Comparison of ENCODE assay signal across 21 cellular contexts in genomic region chr3:37130984-37131975, GRCh38. TPM values are rescaled to one million over a fixed set of nuclear protein-coding genes. Genes with fewer than 3 reads are reported as not detected.
DNase-seq lines count a peak whose midpoint lies in the region; ATAC-seq and TF ChIP-seq lines count a peak whose summit lies in the region.
"Had no signal": no experiment of that assay in that cellular context is flagged by ENCODE, and none has a peak within 500 bp of the region (broad histone marks: within the 10 kb centered on the region; RNA-seq: fewer than 3 reads in every experiment).

No MANE protein-coding gene starts in this region.

- peak overlapping the region; percentile 82 for H3K27ac ChIP-seq in cardiac muscle cell
- peak overlapping the region; percentile 74 for H3K27ac ChIP-seq in ectodermal cell (ENCODE audit: insufficient read depth, low read depth, low read length, poor library complexity, severe bottlenecking)
- H3K27ac ChIP-seq in transverse colon, result peak overlapping the region; percentile 71 to 87 (median 80)
- H3K27ac ChIP-seq in gastrocnemius medialis, result peak overlapping the region in 1 of 4 donors; percentile 2
- H3K27ac ChIP-seq: HL-60 had no signal

- ATAC-seq in Right ventricle myocardium inferior (no peak), gastrocnemius medialis (no peak)

- 81 to 85% methylated on average over 5 of the region's 5 CpGs for WGBS in ectodermal cell, 2 experiments
- WGBS in transverse colon (ENCODE audit: low coverage in 1 of 2), 2 donors, result 47 to 48% methylated on average over 4 to 5 of the region's 5 CpGs

- no peaks in the 10 kb centered on the region for H3K36me3 ChIP-seq in cardiac muscle cell
- no peaks in the 10 kb centered on the region for H3K36me3 ChIP-seq in ectodermal cell (ENCODE audit: control insufficient read depth, insufficient read depth, low read length)
- no peaks in the 10 kb centered on the region for H3K36me3 ChIP-seq in transverse colon
- no peaks in the 10 kb centered on the region for H3K36me3 ChIP-seq in gastrocnemius medialis
- H3K36me3 ChIP-seq: sigmoid colon had no signal

- H3K27me3 Mint-ChIP-seq in mesothelial cell of epicardium (ENCODE audit: low read depth), result no peaks in the 10 kb centered on the region
- H3K27me3 Mint-ChIP-seq: naive B cell had no signal

- in situ Hi-C loops in transverse colon (cut with MboI; ENCODE audit: low pct_ligation_motif_present in 1 of 4, low pct_unique_long_range_greater_than_20kb in 1 of 4, low sequenced_read_pairs in 3 of 4) (no loop called here), gastrocnemius medialis (cut with MboI; ENCODE audit: low sequenced_read_pairs in 4 of 4) (no loop called here)

- H3K4me1 Mint-ChIP-seq in mesothelial cell of epicardium, result peaks cover 11% of the 10 kb centered on the region

- H3K27me3 ChIP-seq in cardiac muscle cell (no peaks in the 10 kb centered on the region), ectodermal cell (ENCODE audit: control insufficient read depth, insufficient read depth, low read length, poor library complexity, severe bottlenecking) (no peaks in the 10 kb centered on the region), transverse colon (no peaks in the 10 kb centered on the region), gastrocnemius medialis (no peaks in the 10 kb centered on the region)
- H3K27me3 ChIP-seq: sigmoid colon had no signal

- H3K4me3 Mint-ChIP-seq in mesothelial cell of epicardium, result no peak overlapping the region
- H3K4me3 Mint-ChIP-seq: naive B cell had no signal

- H3K9me3 ChIP-seq in cardiac muscle cell (ENCODE audit: low read depth) (no peaks in the 10 kb centered on the region), ectodermal cell (ENCODE audit: control insufficient read depth, low read length) (no peaks in the 10 kb centered on the region), transverse colon (no peaks in the 10 kb centered on the region), gastrocnemius medialis (no peaks in the 10 kb centered on the region)
- H3K9me3 ChIP-seq: sigmoid colon had no signal

- no peak overlapping the region for H3K4me3 ChIP-seq in cardiac muscle cell
- H3K4me3 ChIP-seq in ectodermal cell (ENCODE audit: insufficient read depth, low read depth, low read length), result no peak overlapping the region
- H3K4me3 ChIP-seq in transverse colon, result no peak overlapping the region
- H3K4me3 ChIP-seq in gastrocnemius medialis, result no peak overlapping the region
- H3K4me3 ChIP-seq: sigmoid colon had no signal

- TF ChIP-seq EP300 in transverse colon (IDR thresholded peaks at IDR 0.05; ENCODE audit: low read depth), result no peak

- TF ChIP-seq POLR2A in transverse colon (IDR thresholded peaks at IDR 0.05) (peak; percentile 25), gastrocnemius medialis (IDR thresholded peaks at IDR 0.05) (no peak)

- intact Hi-C loops in Right ventricle myocardium inferior (cut with DNase I) (no loop called here), transverse colon (cut with DNase I; ENCODE audit: low total_unique reads) (no loop called here), gastrocnemius medialis (cut with DNase I; ENCODE audit: low total_unique reads) (no loop called here)

- peak overlapping the region; percentile 62 for H3K27ac Mint-ChIP-seq in mesothelial cell of epicardium

- H3K9me3 Mint-ChIP-seq in mesothelial cell of epicardium, result no peaks in the 10 kb centered on the region
- H3K9me3 Mint-ChIP-seq: naive B cell had no signal

- no peak for TF ChIP-seq CTCF in cardiac muscle cell (IDR thresholded peaks at IDR 0.05; ENCODE audit: low read depth, low read length)
- no peak for TF ChIP-seq CTCF in mesothelial cell of epicardium (IDR thresholded peaks at IDR 0.05; ENCODE audit: unreplicated experiment)
- TF ChIP-seq CTCF in transverse colon (IDR thresholded peaks at IDR 0.05), result no peak
- TF ChIP-seq CTCF in gastrocnemius medialis (IDR thresholded peaks at IDR 0.05 in 4 of 5, conservative IDR thresholded peaks at IDR 0.05 in 1 of 5), result no peak

- DNase-seq in cardiac muscle cell (ENCODE audit: low read depth in 1 of 2, low spot score in 1 of 2) (no peak), Right ventricle myocardium inferior (ENCODE audit: missing footprints) (no peak), mesothelial cell of epicardium (ENCODE audit: low spot score in 2 of 2, unreplicated experiment in 2 of 2) (no peak), transverse colon (no peak), NCI-H69 (lab: John Stamatoyannopoulos, UW) (no peak), gastrocnemius medialis (no peak), glomerular visceral epithelial cell (ENCODE audit: extremely low spot score) (no peak)
- DNase-seq: 8988T; activated CD4-positive, alpha-beta T cell treated with anti-CD3 and anti-CD28 coated beads for 4 hours; DMS53; kidney glomerular epithelial cell; naive B cell; NCI-H1417 treated with DMSO at 0.1 percent for 48 hours; NCI-H226; NK-92 treated with Interleukin-12 subunit alpha and Interleukin-12 subunit beta, amount 100 ng/mL, for 24 hours; SHP77 treated with DMSO at 0.1 percent for 48 hours; sigmoid colon; stimulated activated CD4-positive, alpha-beta T cell treated with anti-CD3 and anti-CD28 coated beads, Interleukin-4, amount 100 ng/mL, for 24 hours; trophoblast cell had no signal

- H3K36me3 Mint-ChIP-seq in mesothelial cell of epicardium, result no peaks in the 10 kb centered on the region
- H3K36me3 Mint-ChIP-seq: naive B cell had no signal

- H3K4me1 ChIP-seq in cardiac muscle cell (ENCODE audit: low read depth) (peaks cover 18% of the 10 kb centered on the region), ectodermal cell (ENCODE audit: control insufficient read depth, insufficient read depth, low read length) (peaks cover 14% of the 10 kb centered on the region), transverse colon (peaks cover 0 to 74% (median 38%) of the 10 kb centered on the region in 4 donors), gastrocnemius medialis (peaks cover 14 to 41% of the 10 kb centered on the region in 2 donors)

RNA-seq across cellular contexts. Expression of gene LRRFIP2, which starts 43.1 kb away (rescaled TPM):
- total RNA-seq in cardiac muscle cell (61.2 and 92.6 TPM in 2 replicates), Right ventricle myocardium inferior (146 TPM), mesothelial cell of epicardium (35.0 to 41.7 TPM (median 38.1 TPM) in 3 replicates), transverse colon (100 to 1,000 TPM; 136 to 198 (median 167) TPM), gastrocnemius medialis (100 to 1,000 TPM in 2 of 4 donors, 10 to 100 TPM in 2; 85.7 to 103 (median 100.0) TPM)
- polyA plus RNA-seq in cardiac muscle cell, result 55.9 and 68.2 TPM in 2 replicates
- polyA plus RNA-seq in ectodermal cell (2013, experiment 1 of 4), result 32.6 TPM
- 33.8 TPM for polyA plus RNA-seq in ectodermal cell (2013, experiment 2 of 4)
- 24.5 TPM for polyA plus RNA-seq in ectodermal cell (2013, experiment 3 of 4)
- polyA plus RNA-seq in ectodermal cell (2013, experiment 4 of 4), result 26.3 TPM
